Comparison of ENCODE assay signal across 8 cellular contexts in the genomic region with DNA sequence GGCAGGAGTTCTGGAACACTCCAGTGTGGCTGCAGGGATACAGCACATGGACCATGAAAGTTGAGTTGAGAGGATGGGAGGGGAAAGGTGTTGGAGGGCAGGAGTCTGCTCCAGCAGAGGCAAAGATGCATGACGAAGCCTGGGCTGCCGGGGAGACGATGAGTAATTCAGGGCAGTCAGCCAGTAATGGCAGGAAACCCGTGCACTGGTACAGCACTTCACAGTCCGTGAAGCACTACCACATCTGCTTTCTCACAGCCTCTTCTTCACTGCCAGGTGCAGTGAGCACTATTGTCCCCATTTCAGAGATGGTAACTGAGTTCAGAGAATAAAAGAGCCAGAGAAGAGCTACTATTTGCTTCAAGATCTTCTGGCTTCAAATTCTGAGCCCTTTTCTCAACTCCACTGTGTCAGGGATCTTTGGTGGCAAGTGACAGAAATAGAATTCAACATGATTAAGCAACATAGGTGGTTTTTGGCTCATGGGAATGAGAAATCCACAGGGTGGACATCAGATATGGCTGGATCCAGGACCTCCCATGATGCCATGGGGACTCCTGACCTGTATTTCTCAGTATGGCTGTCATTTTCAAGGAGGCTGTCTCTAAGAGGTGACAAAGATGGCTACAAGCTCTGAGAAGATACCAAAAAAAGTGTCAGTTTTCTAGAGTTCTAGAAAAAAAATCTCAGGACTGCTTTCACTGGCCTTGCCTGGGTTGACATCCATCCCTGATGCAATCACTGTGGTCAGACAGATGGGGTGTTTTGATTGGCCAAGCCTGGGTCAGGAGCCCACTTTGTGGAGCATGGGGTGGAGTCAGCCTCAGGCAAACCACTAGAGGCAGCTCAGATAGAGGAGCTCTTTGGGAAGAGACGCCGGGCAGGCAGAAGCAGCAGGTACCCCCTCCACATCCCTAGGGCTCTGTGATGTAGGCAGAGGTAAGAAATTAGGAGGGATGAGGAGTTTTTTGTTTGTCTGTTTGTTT. TPM values are rescaled to one million over a fixed set of nuclear protein-coding genes. Genes with fewer than 3 reads are reported as not detected.
A peak's percentile ranks its signal among the peaks of the same experiment; 100 is the strongest.
DNase-seq lines count a peak whose midpoint lies in the region; ATAC-seq, FAIRE-seq and TF ChIP-seq lines count a peak whose summit lies in the region.

No MANE protein-coding gene starts in this region.

- H4K20me1 ChIP-seq in H9 (ENCODE audit: control insufficient read depth, insufficient read depth, insufficient read length) (no peaks in the 10 kb centered on the region), Loucy (ENCODE audit: insufficient read depth, low read length, poor library complexity, severe bottlenecking) (no peaks in the 10 kb centered on the region)

- intact Hi-C loops in natural killer cell (cut with micrococcal nuclease), result loop anchor here (1.0 to 2.0 kb wide), 3 partner anchors 24 to 59 kb away; a partner anchor contains a TSS
- intact Hi-C loops in gastrocnemius medialis (cut with DNase I; ENCODE audit: low total_unique reads), result no loop called here

- no peak for TF ChIP-seq POLR2A in gastrocnemius medialis (IDR thresholded peaks at IDR 0.05)

- TF ChIP-seq CTCF in H9 (conservative IDR thresholded peaks at IDR 0.05) (no peak), Loucy (conservative IDR thresholded peaks at IDR 0.05; ENCODE audit: low read length) (no peak; the same call in 1 of the 2 replicates), bronchial epithelial cell (IDR thresholded peaks at IDR 0.05; ENCODE audit: insufficient read depth, low read length, severe bottlenecking) (no peak), natural killer cell (IDR thresholded peaks at IDR 0.05) (no peak), gastrocnemius medialis (IDR thresholded peaks at IDR 0.05 in 4 of 5, conservative IDR thresholded peaks at IDR 0.05 in 1 of 5) (no peak)

- H2AFZ ChIP-seq in H9 (ENCODE audit: low read length) (no peak overlapping the region), Loucy (ENCODE audit: low read length) (no peak overlapping the region)

- H3K27me3 Mint-ChIP-seq in H9 (ENCODE audit: low read depth) (no peaks in the 10 kb centered on the region), natural killer cell (ENCODE audit: low read depth in 2 of 2) (no peaks in the 10 kb centered on the region)

- H3K36me3 ChIP-seq in Loucy (ENCODE audit: insufficient read depth, low read length), result no peaks in the 10 kb centered on the region
- H3K36me3 ChIP-seq in bronchial epithelial cell (ENCODE audit: control insufficient read depth, insufficient read depth, low read length), result no peaks in the 10 kb centered on the region
- H3K36me3 ChIP-seq in gastrocnemius medialis, result no peaks in the 10 kb centered on the region

- no peak overlapping the region for H3K4me2 ChIP-seq in H9 (ENCODE audit: insufficient read depth, insufficient read length, low read length)
- peak overlapping the region; percentile 61 for H3K4me2 ChIP-seq in Loucy (ENCODE audit: low read depth, low read length, poor library complexity, severe bottlenecking)

- ATAC-seq in natural killer cell (peak; percentile 92 to 95 (median 94)), gastrocnemius medialis (no peak)

- no peak overlapping the region for H3T11ph ChIP-seq in H9 (ENCODE audit: low read length)

- no peak overlapping the region for H4K5ac ChIP-seq in H9 (ENCODE audit: insufficient read length, low read depth, low read length)

- H3K36me3 Mint-ChIP-seq in H9 (ENCODE audit: insufficient read depth in 1 of 3, low read depth in 3 of 3) (peaks cover 2 to 9% (median 8%) of the 10 kb centered on the region in 3 experiments; a peak in 5 of 7 replicates), natural killer cell (peaks cover 16% of the 10 kb centered on the region)

- H3K27ac Mint-ChIP-seq in H9 (no peak overlapping the region; a peak in 1 of 7 replicates), natural killer cell (peak overlapping the region; percentile 91 to 93)

- H3K9me2 ChIP-seq in Loucy (replicated peaks; ENCODE audit: low read depth, low read length), result no peaks in the 10 kb centered on the region

- no peaks in the 10 kb centered on the region for H3F3A ChIP-seq in Loucy (ENCODE audit: low read depth)

- in situ Hi-C loops in gastrocnemius medialis (cut with MboI; ENCODE audit: low sequenced_read_pairs in 4 of 4), result no loop called here

- no peak overlapping the region for H2BK5ac ChIP-seq in H9 (ENCODE audit: insufficient read length, low read length)

- H3K4me1 ChIP-seq in H9 (ENCODE audit: insufficient read depth, low read length) (no peaks in the 10 kb centered on the region), Loucy (ENCODE audit: insufficient read depth, low read length, poor library complexity, severe bottlenecking) (peaks cover 39% of the 10 kb centered on the region), gastrocnemius medialis (no peaks in the 10 kb centered on the region)

- H3K9me3 Mint-ChIP-seq in H9 (peaks cover 11 to 17% of the 10 kb centered on the region in 2 experiments), natural killer cell (peaks cover 3 to 6% of the 10 kb centered on the region in 2 donors)

- no peak overlapping the region for H3K14ac ChIP-seq in H9 (ENCODE audit: insufficient read depth, low read length)

- peak; percentile 74 for DNase-seq in SKM-1 treated with dmso at 0.1 percent for 144 hours (lab: John Stamatoyannopoulos, UW; ENCODE audit: unreplicated experiment)
- no peak for DNase-seq in SKM-1 (lab: John Stamatoyannopoulos, UW; ENCODE audit: unreplicated experiment)
- peak; percentile 55 for DNase-seq in H9
- peak; percentile 49 for DNase-seq in UCSD-AML1 (lab: John Stamatoyannopoulos, UW; ENCODE audit: unreplicated experiment)
- DNase-seq in bronchial epithelial cell (ENCODE audit: low read depth), result peak; percentile 90
- DNase-seq in natural killer cell, result peak; percentile 67
- DNase-seq in gastrocnemius medialis, result no peak

- no CpG with 5 or more reads among the region's 7 CpGs for WGBS in H9 (ENCODE audit: extremely low coverage, insufficient read length, low lambda C conversion rate)

- H3K4me3 ChIP-seq in Loucy (ENCODE audit: low read length, poor library complexity, severe bottlenecking) (peak overlapping the region; percentile 61), bronchial epithelial cell (ENCODE audit: low read depth, low read length) (no peak overlapping the region), gastrocnemius medialis (no peak overlapping the region)

- H3K4me1 Mint-ChIP-seq in H9 (peaks cover 0 to 3% of the 10 kb centered on the region in 2 experiments; a peak in 1 of 4 replicates), natural killer cell (peaks cover 30 to 35% of the 10 kb centered on the region in 2 donors)

- no peak overlapping the region for H2AK5ac ChIP-seq in H9 (ENCODE audit: insufficient read length, low read length)

- peak; percentile 92 for FAIRE-seq in bronchial epithelial cell (lab: Jason Lieb, UNC)

- no peak overlapping the region for H3K27ac ChIP-seq in H9 (ENCODE audit: insufficient read length, low read depth, low read length)
- H3K27ac ChIP-seq in gastrocnemius medialis, result no peak overlapping the region

- no peak overlapping the region for H4K91ac ChIP-seq in H9 (ENCODE audit: insufficient read length, low read depth, low read length)

- H3K23me2 ChIP-seq in H9 (ENCODE audit: insufficient read length, low read depth, low read length, poor library complexity, severe bottlenecking), result no peaks in the 10 kb centered on the region

- H2BK20ac ChIP-seq in H9 (ENCODE audit: low read depth, low read length, poor library complexity, severe bottlenecking), result no peak overlapping the region

- H3K9me3 ChIP-seq in H9 (ENCODE audit: control insufficient read depth, low read depth, low read length) (no peaks in the 10 kb centered on the region), Loucy (ENCODE audit: insufficient read depth, low read depth, low read length) (peaks cover 14% of the 10 kb centered on the region), gastrocnemius medialis (peaks cover 0 to 13% (median 0%) of the 10 kb centered on the region in 3 donors)

- H3K27me3 ChIP-seq in H9 (ENCODE audit: insufficient read depth, low read length) (no peaks in the 10 kb centered on the region), Loucy (ENCODE audit: insufficient read depth, low read length, poor library complexity, severe bottlenecking) (no peaks in the 10 kb centered on the region), bronchial epithelial cell (ENCODE audit: control insufficient read depth, insufficient read depth, low read length) (no peaks in the 10 kb centered on the region), gastrocnemius medialis (peaks cover 0 to 4% (median 3%) of the 10 kb centered on the region in 3 donors)

- H2BK120ac ChIP-seq in H9 (ENCODE audit: low read depth, low read length, poor library complexity, severe bottlenecking), result no peak overlapping the region

- H4K8ac ChIP-seq in H9 (replicated peaks; ENCODE audit: insufficient read length, low read depth, low read length), result no peak overlapping the region

- H3K9ac ChIP-seq in H9 (ENCODE audit: extremely low read depth, insufficient read length, low read length), result no peak overlapping the region
- peak overlapping the region; percentile 62 for H3K9ac ChIP-seq in Loucy (ENCODE audit: low read depth, low read length, poor library complexity, severe bottlenecking)

- no peak overlapping the region for H2BK15ac ChIP-seq in H9 (ENCODE audit: low read depth, low read length)

- H3K4me3 Mint-ChIP-seq in H9 (no peak overlapping the region), natural killer cell (peak overlapping the region; percentile 63)

- H3K79me2 ChIP-seq in H9 (ENCODE audit: insufficient read depth, low read length) (no peaks in the 10 kb centered on the region), Loucy (ENCODE audit: insufficient read depth, low read length) (no peaks in the 10 kb centered on the region)

- no peak overlapping the region for H3K56ac ChIP-seq in H9 (ENCODE audit: insufficient read length, low read depth, low read length)

- no peak overlapping the region for H2BK12ac ChIP-seq in H9 (ENCODE audit: insufficient read length, low read depth, low read length)

- no peak overlapping the region for H3K4ac ChIP-seq in H9 (ENCODE audit: low read depth, low read length)

- no peak overlapping the region for H3K18ac ChIP-seq in H9 (ENCODE audit: insufficient read length, low read depth, low read length)

- H3K79me1 ChIP-seq in H9 (ENCODE audit: insufficient read depth, low read depth, low read length, poor library complexity, severe bottlenecking), result no peaks in the 10 kb centered on the region

- no peak overlapping the region for H3K23ac ChIP-seq in H9 (ENCODE audit: insufficient read length, low read depth, low read length)

RNA-seq across cellular contexts. Expression of a gene that starts 24.7 kb away (rescaled TPM):
- total RNA-seq in H9 (2021) (0.07 and 0.11 TPM in 2 replicates), bronchial epithelial cell (not detected in 2 replicates), natural killer cell (10 to 100 TPM; 24.3 to 45.7 (median 26.5) TPM), gastrocnemius medialis (under 1 TPM in 1 of 4 donors, not detected in 3; 0.15 TPM)

Comparison
In these comparisons a context has a peak if more than half of its experiments do, and no peak if none do; other contexts are left out.
1. DNase-seq: peak in SKM-1 treated with dmso at 0.1 percent for 144 hours (single experiment), H9 (single experiment), UCSD-AML1 (single experiment), bronchial epithelial cell (single experiment) and natural killer cell (single experiment); none in SKM-1 (single experiment) and gastrocnemius medialis (0 of 2).
2. H3K27ac Mint-ChIP-seq: peak in natural killer cell (2 of 2); none in H9 (0 of 3).
3. ATAC-seq: peak in natural killer cell (3 of 3); none in gastrocnemius medialis (0 of 2).
4. RNA of a gene that starts 24.7 kb away (total RNA-seq): 24.3 to 45.7 TPM in natural killer cell; 0.07 to 0.11 TPM in H9, not detected in bronchial epithelial cell and 0.15 TPM in gastrocnemius medialis; every median in the first group is over 10 times any median in the second.